In genomic region chr1:31764307-31765040, GRCh38 we compare ENCODE assay signal across 8 cellular contexts. TPM values are rescaled to one million over a fixed set of nuclear protein-coding genes. Genes with fewer than 3 reads are reported as not detected.
A peak's percentile ranks its signal among the peaks of the same experiment; 100 is the strongest.
DNase-seq lines count a peak whose midpoint lies in the region; ATAC-seq and TF ChIP-seq lines count a peak whose summit lies in the region.

TSS of gene ADGRB2 (minus strand) at chr1:31764340. CDS start at chr1:31757221, 7,119 bp downstream.

- H3K9ac ChIP-seq in OCI-LY1 (ENCODE audit: low read length): peak within 1 kb of the TSS; percentile 45

- H3K4me3 Mint-ChIP-seq in activated CD4-positive, alpha-beta T cell treated with anti-CD3 and anti-CD28 coated beads, Interleukin-2, amount 10 ng/mL, durations not matched to agents 7 days and 5 days: peak within 1 kb of the TSS; percentile 65
- peak within 1 kb of the TSS; percentile 90 for H3K4me3 Mint-ChIP-seq in type B pancreatic cell

- no peak for TF ChIP-seq CTCF in OCI-LY1 (IDR thresholded peaks at IDR 0.05; ENCODE audit: low read length)
- TF ChIP-seq CTCF in cardiac fibroblast (IDR thresholded peaks at IDR 0.05; ENCODE audit: low read depth, low read length): no peak
- TF ChIP-seq CTCF in left lung (IDR thresholded peaks at IDR 0.05): no peak
- peak; percentile 35 for TF ChIP-seq CTCF in type B pancreatic cell (conservative IDR thresholded peaks at IDR 0.05)

- H3K27me3 ChIP-seq in OCI-LY1 (ENCODE audit: insufficient read depth, low read length) (no peaks in the 10 kb centered on the region), left lung (peaks cover 32 to 95% of the 10 kb centered on the region in 2 donors)

- DNase-seq in activated CD4-positive, alpha-beta T cell treated with anti-CD3 and anti-CD28 coated beads, Interleukin-2, amount 10 ng/mL, durations not matched to agents 7 days and 5 days: peak; percentile 23
- DNase-seq in activated CD4-positive, alpha-beta T cell treated with anti-CD3 and anti-CD28 coated beads for 48 hours: no peak
- no peak for DNase-seq in cardiac fibroblast (ENCODE audit: low read depth in 2 of 2)
- DNase-seq in left lung: peak in 1 of 2 donors; percentile 72
- no peak for DNase-seq in type B pancreatic cell (ENCODE audit: extremely low spot score, unreplicated experiment)

- no peaks in the 10 kb centered on the region for H3K9me3 ChIP-seq in OCI-LY1 (ENCODE audit: low read length)
- no peaks in the 10 kb centered on the region for H3K9me3 ChIP-seq in left lung

- no peaks in the 10 kb centered on the region for H3K9me2 ChIP-seq in OCI-LY1 (ENCODE audit: low read depth, low read length)

- CTCF ChIA-PET in activated CD4-positive, alpha-beta T cell treated with anti-CD3 and anti-CD28 coated beads, Interleukin-2, amount 10 ng/mL, durations not matched to agents 7 days and 5 days (lab: Charles Lee): interaction anchor here (0.6 to 8.4 kb wide), 3 partner anchors 15 to 39 kb away, joined by 3 to 44 read pairs (median 5); no protein-coding TSS in a partner anchor

- H3K27me3 Mint-ChIP-seq in activated CD4-positive, alpha-beta T cell treated with anti-CD3 and anti-CD28 coated beads, Interleukin-2, amount 10 ng/mL, durations not matched to agents 7 days and 5 days: peaks cover 62% of the 10 kb centered on the region
- peaks cover 57% of the 10 kb centered on the region for H3K27me3 Mint-ChIP-seq in type B pancreatic cell

- no peaks in the 10 kb centered on the region for H3K36me3 Mint-ChIP-seq in activated CD4-positive, alpha-beta T cell treated with anti-CD3 and anti-CD28 coated beads, Interleukin-2, amount 10 ng/mL, durations not matched to agents 7 days and 5 days (ENCODE audit: low read depth)
- no peaks in the 10 kb centered on the region for H3K36me3 Mint-ChIP-seq in type B pancreatic cell

- no peaks in the 10 kb centered on the region for H4K20me1 ChIP-seq in OCI-LY1 (ENCODE audit: insufficient read depth, low read length)

- H3K79me2 ChIP-seq in OCI-LY1 (ENCODE audit: insufficient read depth, low read length): no peaks in the 10 kb centered on the region

- H3K36me3 ChIP-seq in OCI-LY1 (ENCODE audit: insufficient read depth, low read length) (no peaks in the 10 kb centered on the region), left lung (no peaks in the 10 kb centered on the region)

- intact Hi-C loops in left lung (cut with DNase I): no loop called here

- no peaks in the 10 kb centered on the region for H3F3A ChIP-seq in OCI-LY1 (ENCODE audit: insufficient read depth, low read length)

- H3K9me3 Mint-ChIP-seq in activated CD4-positive, alpha-beta T cell treated with anti-CD3 and anti-CD28 coated beads, Interleukin-2, amount 10 ng/mL, durations not matched to agents 7 days and 5 days: no peaks in the 10 kb centered on the region
- H3K9me3 Mint-ChIP-seq in type B pancreatic cell: no peaks in the 10 kb centered on the region

- H3K4me3 ChIP-seq in OCI-LY1 (ENCODE audit: low read depth, low read length, poor library complexity, severe bottlenecking) (peak within 1 kb of the TSS; percentile 61), cardiac fibroblast (replicated peaks in 1 of 2; ENCODE audit: low read depth in 2 of 2, low read length in 2 of 2) (peak within 1 kb of the TSS; percentile 51 to 57), left lung (peak within 1 kb of the TSS; percentile 22 to 31)

- ATAC-seq in left lung (peak; percentile 9), GM21619 (IDR thresholded peaks at IDR 0.05; ENCODE audit: unreplicated experiment) (no peak), HG03135 (IDR thresholded peaks at IDR 0.05; ENCODE audit: unreplicated experiment) (no peak)

- H3K4me1 ChIP-seq in OCI-LY1 (ENCODE audit: insufficient read depth, low read length, severe bottlenecking): peaks cover 51% of the 10 kb centered on the region
- H3K4me1 ChIP-seq in left lung: peaks cover 7 to 38% of the 10 kb centered on the region in 2 donors

- H3K4me1 Mint-ChIP-seq in activated CD4-positive, alpha-beta T cell treated with anti-CD3 and anti-CD28 coated beads, Interleukin-2, amount 10 ng/mL, durations not matched to agents 7 days and 5 days: peaks cover 39% of the 10 kb centered on the region
- peaks cover 23% of the 10 kb centered on the region for H3K4me1 Mint-ChIP-seq in type B pancreatic cell (ENCODE audit: unreplicated experiment)

- H3K27ac Mint-ChIP-seq in activated CD4-positive, alpha-beta T cell treated with anti-CD3 and anti-CD28 coated beads, Interleukin-2, amount 10 ng/mL, durations not matched to agents 7 days and 5 days: no peak within 1 kb of the TSS
- H3K27ac Mint-ChIP-seq in type B pancreatic cell: no peak within 1 kb of the TSS

- peak within 1 kb of the TSS; percentile 86 for H3K4me2 ChIP-seq in OCI-LY1 (ENCODE audit: low read length)

- H2AFZ ChIP-seq in OCI-LY1 (ENCODE audit: low read length): no peak within 1 kb of the TSS

- peak within 1 kb of the TSS; percentile 24 for H3K27ac ChIP-seq in OCI-LY1 (ENCODE audit: low read depth, low read length, poor library complexity, severe bottlenecking)
- no peak within 1 kb of the TSS for H3K27ac ChIP-seq in left lung

- POLR2A ChIA-PET in activated CD4-positive, alpha-beta T cell treated with anti-CD3 and anti-CD28 coated beads, Interleukin-2, amount 10 ng/mL, durations not matched to agents 7 days and 5 days (lab: Charles Lee): no interaction called here

RNA-seq across cellular contexts. Expression of gene ADGRB2, which starts in this region (rescaled TPM):
- total RNA-seq in activated CD4-positive, alpha-beta T cell treated with anti-CD3 and anti-CD28 coated beads, Interleukin-2, amount 10 ng/mL, durations not matched to agents 7 days and 5 days: under 1 TPM; 0.27 to 0.31 TPM
- 1 to 10 TPM; 1.8 to 6.4 TPM for total RNA-seq in left lung
- 3.2 and 14.2 TPM in 2 replicates for total RNA-seq in type B pancreatic cell (ENCODE audit: low replicate concordance)

Comparison
In these comparisons a context has a peak if more than half of its experiments do, and no peak if none do; other contexts are left out.
1. Peak in DNase-seq in activated CD4-positive, alpha-beta T cell treated with anti-CD3 and anti-CD28 coated beads, Interleukin-2, amount 10 ng/mL, durations not matched to agents 7 days and 5 days; RNA of the gene not detected or under 1 TPM.